In the genomic region with DNA sequence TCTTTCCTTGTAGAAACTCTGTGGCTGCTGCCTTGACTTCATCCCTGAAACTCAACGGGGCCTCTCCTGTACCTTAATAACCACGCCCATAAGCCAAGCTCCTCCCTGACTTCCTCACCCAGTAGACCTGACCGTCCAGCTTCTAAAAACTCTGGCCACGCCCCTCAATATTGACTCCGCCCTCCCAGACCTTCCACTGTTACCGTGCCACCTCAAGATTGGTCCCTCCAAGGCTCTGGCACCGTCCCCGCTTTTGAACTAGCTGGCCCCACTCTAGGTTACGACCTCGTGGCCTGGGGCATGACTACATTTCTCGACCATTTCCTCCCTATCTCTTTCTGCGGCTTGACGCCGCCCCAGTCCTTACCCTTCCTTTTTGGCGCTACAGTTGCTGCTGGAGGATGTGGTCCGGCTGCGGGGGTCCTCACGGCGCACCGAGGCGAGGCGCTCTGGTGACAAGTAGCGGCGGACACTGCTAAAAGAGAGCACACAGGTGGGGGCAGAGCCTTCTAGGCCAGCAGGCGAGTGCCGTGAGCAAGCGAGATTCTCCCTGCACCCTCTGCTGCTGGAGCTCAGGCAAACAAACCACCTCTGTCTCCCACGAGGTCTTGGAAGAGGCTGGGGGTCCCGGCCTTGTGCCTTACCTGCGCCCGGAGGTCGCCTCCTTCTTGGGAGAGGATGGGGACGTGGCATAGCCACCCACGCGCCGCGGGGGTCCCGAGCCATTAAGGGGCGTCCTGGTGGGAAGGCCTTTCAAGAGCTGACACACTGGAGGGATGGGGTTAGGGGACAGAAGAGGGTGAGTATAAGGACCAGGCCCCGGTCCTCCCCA, we compare ENCODE assay signal across 8 cellular contexts. TPM values are rescaled to one million over a fixed set of nuclear protein-coding genes. Genes with fewer than 3 reads are reported as not detected.
A peak's percentile ranks its signal among the peaks of the same experiment; 100 is the strongest.
DNase-seq lines count a peak whose midpoint lies in the region; ATAC-seq lines count a peak whose summit lies in the region.

No MANE protein-coding gene starts in this region.

- H3K9me3 ChIP-seq in effector memory CD4-positive, alpha-beta T cell (ENCODE audit: control insufficient read depth, low read length): no peaks in the 10 kb centered on the region
- H3K9me3 ChIP-seq in mesenchymal stem cell (ENCODE audit: control insufficient read depth, low read length): no peaks in the 10 kb centered on the region

- H3K4ac ChIP-seq in mesenchymal stem cell (ENCODE audit: low read depth in 1 of 2, low read length in 2 of 2): peak overlapping the region; percentile 73 to 82

- no peaks in the 10 kb centered on the region for H3K27me3 ChIP-seq in effector memory CD4-positive, alpha-beta T cell (replicated peaks; ENCODE audit: control insufficient read depth, insufficient read depth, low read length, poor library complexity, severe bottlenecking)
- H3K27me3 ChIP-seq in mesenchymal stem cell (ENCODE audit: control insufficient read depth in 1 of 2, insufficient read depth in 1 of 2, low read length in 2 of 2): peaks cover 0 to 22% of the 10 kb centered on the region in 2 experiments

- peak overlapping the region; percentile 78 for H4K8ac ChIP-seq in mesenchymal stem cell (ENCODE audit: low read length)

- peak overlapping the region; percentile 63 for H3K9ac ChIP-seq in mesenchymal stem cell (ENCODE audit: low read length)

- WGBS in mesenchymal stem cell: 2% methylated on average over 32 of the region's 40 CpGs

- peak overlapping the region; percentile 73 to 96 for H3K18ac ChIP-seq in mesenchymal stem cell (ENCODE audit: low read depth in 1 of 2, low read length in 2 of 2)

- peak overlapping the region; percentile 90 for H2AFZ ChIP-seq in mesenchymal stem cell (ENCODE audit: low read depth, low read length)

- DNase-seq in 8988T: peak; percentile 68
- peak; percentile 98 for DNase-seq in NCI-H748 (lab: John Stamatoyannopoulos, UW; ENCODE audit: unreplicated experiment)
- peak; percentile 97 to 98 for DNase-seq in activated CD4-positive, alpha-beta T cell treated with anti-CD3 and anti-CD28 coated beads, Interleukin-2, amount 50 U/mL, for 48 hours
- peak; percentile 27 to 66 (median 50) for DNase-seq in effector memory CD4-positive, alpha-beta T cell
- peak; percentile 83 for DNase-seq in mesenchymal stem cell
- peak; percentile 95 for DNase-seq in stimulated activated CD8-positive, alpha-beta memory T cell treated with anti-CD3 and anti-CD28 coated beads, Interleukin-4, amount 100 ng/mL, for 48 hours

- H3K79me1 ChIP-seq in mesenchymal stem cell (replicated peaks; ENCODE audit: low read length, poor library complexity, severe bottlenecking): peaks cover 7% of the 10 kb centered on the region

- H3K4me2 ChIP-seq in mesenchymal stem cell (ENCODE audit: low read length, poor library complexity, severe bottlenecking): peak overlapping the region; percentile 90

- no peak overlapping the region for H2AK5ac ChIP-seq in mesenchymal stem cell (ENCODE audit: low read length, severe bottlenecking)

- H2BK15ac ChIP-seq in mesenchymal stem cell (ENCODE audit: low read depth, poor library complexity, severe bottlenecking): peak overlapping the region; percentile 77

- ATAC-seq in GM18861 (IDR thresholded peaks at IDR 0.05; ENCODE audit: unreplicated experiment): peak; percentile 29
- peak; percentile 38 for ATAC-seq in HG03159 (IDR thresholded peaks at IDR 0.05; ENCODE audit: unreplicated experiment)

- H3K14ac ChIP-seq in mesenchymal stem cell (ENCODE audit: low read length in 2 of 2): peak overlapping the region in 1 of 2 experiments; percentile 74

- H3K4me1 ChIP-seq in effector memory CD4-positive, alpha-beta T cell (ENCODE audit: control insufficient read depth, insufficient read depth, low read length, poor library complexity, severe bottlenecking): peaks cover 32% of the 10 kb centered on the region
- peaks cover 37% of the 10 kb centered on the region for H3K4me1 ChIP-seq in mesenchymal stem cell (ENCODE audit: control insufficient read depth, insufficient read depth, low read depth, low read length)

- peak overlapping the region; percentile 52 for H3K4me3 ChIP-seq in effector memory CD4-positive, alpha-beta T cell (ENCODE audit: insufficient read depth, low read depth, low read length, poor library complexity, severe bottlenecking)
- peak overlapping the region; percentile 39 to 71 for H3K4me3 ChIP-seq in mesenchymal stem cell (ENCODE audit: insufficient read depth in 1 of 2, low read depth in 1 of 2, low read length in 2 of 2)

- H3K36me3 ChIP-seq in effector memory CD4-positive, alpha-beta T cell (ENCODE audit: control insufficient read depth, insufficient read depth, low read length): no peaks in the 10 kb centered on the region
- no peaks in the 10 kb centered on the region for H3K36me3 ChIP-seq in mesenchymal stem cell (ENCODE audit: control insufficient read depth in 1 of 2, insufficient read depth in 2 of 2, low read depth in 1 of 2, low read length in 2 of 2)

- H4K91ac ChIP-seq in mesenchymal stem cell (ENCODE audit: low read length): peak overlapping the region; percentile 57

- peak overlapping the region; percentile 96 for H3K27ac ChIP-seq in effector memory CD4-positive, alpha-beta T cell (ENCODE audit: insufficient read depth, low read length, poor library complexity, severe bottlenecking)
- H3K27ac ChIP-seq in mesenchymal stem cell (ENCODE audit: low read length, poor library complexity, severe bottlenecking): peak overlapping the region; percentile 67

- H2BK12ac ChIP-seq in mesenchymal stem cell (ENCODE audit: low read length in 2 of 2): peak overlapping the region; percentile 11 to 80

- H3K23ac ChIP-seq in mesenchymal stem cell (ENCODE audit: low read length in 2 of 2): no peak overlapping the region

- H2BK120ac ChIP-seq in mesenchymal stem cell (ENCODE audit: low read depth, low read length): peak overlapping the region; percentile 11

- H2BK5ac ChIP-seq in mesenchymal stem cell (ENCODE audit: low read depth, low read length, poor library complexity, severe bottlenecking): no peak overlapping the region

RNA-seq across cellular contexts. Expression of a gene that starts 2.3 kb away (rescaled TPM):
- 13.5 TPM for polyA plus RNA-seq in mesenchymal stem cell (2013, experiment 1 of 2)
- polyA plus RNA-seq in mesenchymal stem cell (2013, experiment 2 of 2): 13.8 TPM

RNA-seq across cellular contexts. Expression of a gene that starts 26.5 kb away (rescaled TPM):
- polyA plus RNA-seq in mesenchymal stem cell (2013, experiment 1 of 2): 6.2 TPM
- polyA plus RNA-seq in mesenchymal stem cell (2013, experiment 2 of 2): 5.2 TPM

RNA-seq across cellular contexts. Expression of a gene that starts 39.5 kb away (rescaled TPM):
- polyA plus RNA-seq in mesenchymal stem cell (2013, experiment 1 of 2): 0.73 TPM
- 0.77 TPM for polyA plus RNA-seq in mesenchymal stem cell (2013, experiment 2 of 2)

RNA-seq across cellular contexts. Expression of a gene that starts 50.3 kb away (rescaled TPM):
- polyA plus RNA-seq in mesenchymal stem cell (2013, experiment 1 of 2): 1,303 TPM
- 1,356 TPM for polyA plus RNA-seq in mesenchymal stem cell (2013, experiment 2 of 2)

RNA-seq across cellular contexts. Expression of a gene that starts 51.0 kb away (rescaled TPM):
- polyA plus RNA-seq in mesenchymal stem cell (2013, experiment 1 of 2): 12.2 TPM
- polyA plus RNA-seq in mesenchymal stem cell (2013, experiment 2 of 2): 11.9 TPM

Comparison
In these comparisons a context has a peak if more than half of its experiments do, and no peak if none do; other contexts are left out.
1. Peak in every context shown above with its lines: DNase-seq, ATAC-seq, H3K4me3 ChIP-seq and H3K27ac ChIP-seq.